ENCODE assay signal across 28 cellular contexts in genomic region chr5:177611446-177612214, GRCh38. TPM values are rescaled to one million over a fixed set of nuclear protein-coding genes. Genes with fewer than 3 reads are reported as not detected.
DNase-seq lines count a peak whose midpoint lies in the region; ATAC-seq and TF ChIP-seq lines count a peak whose summit lies in the region.
"Had no signal": no experiment of that assay in that cellular context is flagged by ENCODE, and none has a peak within 500 bp of the region (broad histone marks: within the 10 kb centered on the region; RNA-seq: fewer than 3 reads in every experiment).

No MANE protein-coding gene starts in this region.

- no peak overlapping the region for H2BK12ac ChIP-seq in neuronal stem cell (ENCODE audit: low read length)

- CTCF ChIA-PET in CD4-positive, alpha-beta T cell (lab: Charles Lee) = no interaction called here

- no peak overlapping the region for H3K4me3 Mint-ChIP-seq in CD4-positive, alpha-beta T cell
- no peak overlapping the region for H3K4me3 Mint-ChIP-seq in activated T-helper 17 cell treated with anti-CD3 and anti-CD28 coated beads, Interleukin-2, amount 50 U/mL, for 72 hours
- H3K4me3 Mint-ChIP-seq: activated CD8-positive, alpha-beta T cell treated with anti-CD3 and anti-CD28 coated beads for 36 hours; activated naive CD8-positive, alpha-beta T cell treated with anti-CD3 and anti-CD28 coated beads, Interleukin-2, amount 50 U/mL, for 24 hours; CD14-positive monocyte; T-cell; WTC11 had no signal

- no peak for ATAC-seq in CD4-positive, alpha-beta T cell (ENCODE audit: poor library complexity)
- ATAC-seq in activated T-helper 17 cell treated with anti-CD3 and anti-CD28 coated beads, Interleukin-2, amount 50 U/mL, for 72 hours (replicated peaks) = no peak
- ATAC-seq: activated CD8-positive, alpha-beta T cell treated with anti-CD3 and anti-CD28 coated beads for 36 hours; activated naive CD8-positive, alpha-beta T cell treated with anti-CD3 and anti-CD28 coated beads, Interleukin-2, amount 50 U/mL, for 24 hours; left cardiac atrium; T-cell; WTC11 had no signal

- no peak for DNase-seq in CD4-positive, alpha-beta T cell
- no peak for DNase-seq in neuronal stem cell (ENCODE audit: low spot score)
- no peak for DNase-seq in cerebellum (ENCODE audit: low spot score)
- no peak for DNase-seq in HCEC 1CT
- no peak for DNase-seq in NCI-H748 treated with DMSO at 0.1 percent for 48 hours (lab: John Stamatoyannopoulos, UW)
- DNase-seq: activated CD8-positive, alpha-beta T cell treated with anti-CD3 and anti-CD28 coated beads for 36 hours; activated naive CD8-positive, alpha-beta T cell treated with anti-CD3 and anti-CD28 coated beads, Interleukin-2, amount 50 U/mL, for 24 hours; colonic mucosa; DMS79 treated with DMSO at 0.1 percent for 48 hours; effector CD4-positive, alpha-beta T cell; GDM1; immature natural killer cell; left cardiac atrium; NCI-H1092; NCI-H1694 treated with DMSO at 0.1 percent for 48 hours; sigmoid colon; SJCRH30; stimulated activated CD4-positive, alpha-beta T cell treated with anti-CD3 and anti-CD28 coated beads, Interleukin-12 subunit alpha, Interleukin-12 subunit beta, amount 100 ng/mL, for 4 hours; stimulated activated CD4-positive, alpha-beta T cell treated with anti-CD3 and anti-CD28 coated beads, Interleukin-2, amount 100 ng/mL, for 48 hours; T-cell had no signal

- intact Hi-C loops in CD4-positive, alpha-beta T cell (cut with DNase I, micrococcal nuclease) = no loop called here

- H3K23ac ChIP-seq in neuronal stem cell (ENCODE audit: low read depth, low read length, poor library complexity) = peak overlapping the region; percentile 55

- H3K9me3 ChIP-seq in BLaER1 = no peaks in the 10 kb centered on the region
- H3K9me3 ChIP-seq in CD4-positive, alpha-beta T cell (ENCODE audit: control insufficient read depth, low read length) = no peaks in the 10 kb centered on the region
- H3K9me3 ChIP-seq in neuronal stem cell (replicated peaks in 1 of 2; ENCODE audit: control insufficient read depth in 2 of 2, insufficient read depth in 1 of 2, low read depth in 1 of 2, low read length in 2 of 2) = peaks cover 0 to 5% of the 10 kb centered on the region in 2 donors
- H3K9me3 ChIP-seq: colonic mucosa, neutrophil, sigmoid colon, SJCRH30, tibial nerve had no signal

- no peaks in the 10 kb centered on the region for H4K20me1 ChIP-seq in BLaER1

- H3K9me3 Mint-ChIP-seq in CD4-positive, alpha-beta T cell = no peaks in the 10 kb centered on the region
- no peaks in the 10 kb centered on the region for H3K9me3 Mint-ChIP-seq in activated T-helper 17 cell treated with anti-CD3 and anti-CD28 coated beads, Interleukin-2, amount 50 U/mL, for 72 hours
- H3K9me3 Mint-ChIP-seq: activated CD8-positive, alpha-beta T cell treated with anti-CD3 and anti-CD28 coated beads for 36 hours; activated naive CD8-positive, alpha-beta T cell treated with anti-CD3 and anti-CD28 coated beads, Interleukin-2, amount 50 U/mL, for 24 hours; CD14-positive monocyte; immature natural killer cell; T-cell; WTC11 had no signal

- H3K18ac ChIP-seq in neuronal stem cell (ENCODE audit: low read length) = no peak overlapping the region

- H3K9ac ChIP-seq in BLaER1 (peak overlapping the region; percentile 32; the same call in 1 of the 2 replicates), neuronal stem cell (ENCODE audit: low read depth, low read length, poor library complexity) (no peak overlapping the region)

- H3K36me3 Mint-ChIP-seq in CD4-positive, alpha-beta T cell (ENCODE audit: low read depth) = peaks cover 3% of the 10 kb centered on the region
- H3K36me3 Mint-ChIP-seq in activated T-helper 17 cell treated with anti-CD3 and anti-CD28 coated beads, Interleukin-2, amount 50 U/mL, for 72 hours (ENCODE audit: low read depth) = no peaks in the 10 kb centered on the region
- H3K36me3 Mint-ChIP-seq: WTC11 had no signal

- POLR2A ChIA-PET in CD4-positive, alpha-beta T cell (lab: Charles Lee) = no interaction called here

- H3K4me1 Mint-ChIP-seq in CD4-positive, alpha-beta T cell (ENCODE audit: low read depth) = peaks cover 9% of the 10 kb centered on the region
- H3K4me1 Mint-ChIP-seq in activated T-helper 17 cell treated with anti-CD3 and anti-CD28 coated beads, Interleukin-2, amount 50 U/mL, for 72 hours = peaks cover 5% of the 10 kb centered on the region
- H3K4me1 Mint-ChIP-seq: immature natural killer cell had no signal

- peak overlapping the region; percentile 93 for H3K27ac ChIP-seq in BLaER1
- H3K27ac ChIP-seq in CD4-positive, alpha-beta T cell (ENCODE audit: low read depth, low read length) = no peak overlapping the region
- no peak overlapping the region for H3K27ac ChIP-seq in neuronal stem cell (replicated peaks; ENCODE audit: low read length)
- H3K27ac ChIP-seq: cardiac muscle cell, colonic mucosa, neutrophil, sigmoid colon, SJCRH30, tibial nerve had no signal

- H3K4me1 ChIP-seq in BLaER1 (peaks cover 63% of the 10 kb centered on the region), neuronal stem cell (ENCODE audit: control insufficient read depth in 2 of 2, insufficient read depth in 1 of 2, low read depth in 1 of 2, low read length in 2 of 2) (peaks cover 8 to 12% of the 10 kb centered on the region in 2 donors)

- H3K79me1 ChIP-seq in neuronal stem cell (ENCODE audit: low read depth, low read length) = no peaks in the 10 kb centered on the region

- no CpG with 5 or more reads among the region's 15 CpGs for WGBS in neuronal stem cell (ENCODE audit: extremely low coverage in 2 of 2, insufficient read length in 2 of 2, insufficient replicate concordance in 1 of 2), 2 donors

- no peak overlapping the region for H4K91ac ChIP-seq in neuronal stem cell (ENCODE audit: low read depth, low read length, poor library complexity)

- no peak overlapping the region for H4K8ac ChIP-seq in neuronal stem cell (ENCODE audit: low read depth, low read length)

- no peaks in the 10 kb centered on the region for H3K27me3 Mint-ChIP-seq in CD4-positive, alpha-beta T cell
- no peaks in the 10 kb centered on the region for H3K27me3 Mint-ChIP-seq in activated T-helper 17 cell treated with anti-CD3 and anti-CD28 coated beads, Interleukin-2, amount 50 U/mL, for 72 hours
- H3K27me3 Mint-ChIP-seq: activated CD8-positive, alpha-beta T cell treated with anti-CD3 and anti-CD28 coated beads for 36 hours; activated naive CD8-positive, alpha-beta T cell treated with anti-CD3 and anti-CD28 coated beads, Interleukin-2, amount 50 U/mL, for 24 hours; progenitor cell of endocrine pancreas; T-cell had no signal

- H3K27ac Mint-ChIP-seq in CD4-positive, alpha-beta T cell = peak overlapping the region; percentile 25
- H3K27ac Mint-ChIP-seq in activated T-helper 17 cell treated with anti-CD3 and anti-CD28 coated beads, Interleukin-2, amount 50 U/mL, for 72 hours = peak overlapping the region; percentile 60
- H3K27ac Mint-ChIP-seq: activated naive CD8-positive, alpha-beta T cell treated with anti-CD3 and anti-CD28 coated beads, Interleukin-2, amount 50 U/mL, for 24 hours; WTC11 had no signal

- H2AFZ ChIP-seq in neuronal stem cell (ENCODE audit: low read length) = no peak overlapping the region

- no peak overlapping the region for H2BK120ac ChIP-seq in neuronal stem cell (ENCODE audit: low read depth, low read length)

- H3K27me3 ChIP-seq in BLaER1 = no peaks in the 10 kb centered on the region
- no peaks in the 10 kb centered on the region for H3K27me3 ChIP-seq in CD4-positive, alpha-beta T cell (ENCODE audit: control insufficient read depth, insufficient read depth, low read length)
- H3K27me3 ChIP-seq in neuronal stem cell (ENCODE audit: control insufficient read depth in 3 of 3, insufficient read depth in 3 of 3, low read depth in 1 of 3, low read length in 3 of 3) = no peaks in the 10 kb centered on the region
- H3K27me3 ChIP-seq: cardiac muscle cell, colonic mucosa, neutrophil, sigmoid colon, SJCRH30, tibial nerve had no signal

- peaks cover 54% of the 10 kb centered on the region for H3K36me3 ChIP-seq in BLaER1
- peaks cover 14 to 66% of the 10 kb centered on the region in 2 donors for H3K36me3 ChIP-seq in neuronal stem cell (replicated peaks in 1 of 2; ENCODE audit: control insufficient read depth in 2 of 2, insufficient read depth in 2 of 2, low read length in 2 of 2)
- H3K36me3 ChIP-seq: colonic mucosa had no signal

- no peak overlapping the region for H3K14ac ChIP-seq in neuronal stem cell (ENCODE audit: low read length)

- H2AK5ac ChIP-seq in neuronal stem cell (ENCODE audit: low read depth, low read length) = no peak overlapping the region

- H3K4me3 ChIP-seq in BLaER1 (no peak overlapping the region), neuronal stem cell (ENCODE audit: low read length in 2 of 2) (peak overlapping the region in 1 of 2 donors; percentile 38)
- H3K4me3 ChIP-seq: cardiac muscle cell, colonic mucosa, sigmoid colon, SJCRH30, tibial nerve had no signal

- H2BK5ac ChIP-seq in neuronal stem cell (ENCODE audit: low read length) = no peak overlapping the region

- H2BK15ac ChIP-seq in neuronal stem cell (ENCODE audit: low read length) = no peak overlapping the region

- no peak for TF ChIP-seq CTCF in CD4-positive, alpha-beta T cell (IDR thresholded peaks at IDR 0.05)

- H3K4ac ChIP-seq in neuronal stem cell (ENCODE audit: low read length) = peak overlapping the region; percentile 66

- H3K4me2 ChIP-seq in BLaER1 (peak overlapping the region; percentile 72), neuronal stem cell (ENCODE audit: insufficient read depth, low read length, poor library complexity, severe bottlenecking) (no peak overlapping the region)

RNA-seq across cellular contexts. Expression of gene B4GALT7, which starts 11.7 kb away (rescaled TPM):
- total RNA-seq in CD4-positive, alpha-beta T cell = 10 to 100 TPM; 31.1 to 33.8 TPM
- 10 to 100 TPM; 11.6 to 14.3 TPM for total RNA-seq in activated T-helper 17 cell treated with anti-CD3 and anti-CD28 coated beads, Interleukin-2, amount 50 U/mL, for 72 hours
- 12.9 TPM for polyA plus RNA-seq in neuronal stem cell (2013, experiment 1 of 2)
- polyA plus RNA-seq in neuronal stem cell (2013, experiment 2 of 2) = 13.2 TPM
- 16.2 TPM for total RNA-seq in cerebellum

RNA-seq across cellular contexts. Expression of gene TMED9, which starts 19.6 kb away (rescaled TPM):
- 10 to 100 TPM; 42.7 to 47.8 TPM for total RNA-seq in CD4-positive, alpha-beta T cell
- total RNA-seq in activated T-helper 17 cell treated with anti-CD3 and anti-CD28 coated beads, Interleukin-2, amount 50 U/mL, for 72 hours = 100 to 1,000 TPM in 1 of 2 donors, 10 to 100 TPM in 1; 97.7 to 118 TPM
- polyA plus RNA-seq in neuronal stem cell (2013, experiment 1 of 2) = 63.0 TPM
- polyA plus RNA-seq in neuronal stem cell (2013, experiment 2 of 2) = 62.9 TPM
- 20.1 TPM for total RNA-seq in cerebellum

RNA-seq across cellular contexts. Expression of gene FAM193B, which starts 57.3 kb away (rescaled TPM):
- 100 to 1,000 TPM; 150 to 155 TPM for total RNA-seq in CD4-positive, alpha-beta T cell
- 10 to 100 TPM; 67.5 to 72.3 TPM for total RNA-seq in activated T-helper 17 cell treated with anti-CD3 and anti-CD28 coated beads, Interleukin-2, amount 50 U/mL, for 72 hours
- 58.6 TPM for polyA plus RNA-seq in neuronal stem cell (2013, experiment 1 of 2)
- 63.2 TPM for polyA plus RNA-seq in neuronal stem cell (2013, experiment 2 of 2)
- total RNA-seq in cerebellum = 35.9 TPM
